Comparison of ENCODE assay signal across 23 cellular contexts in genomic region chr1:41378999-41379740, GRCh38. TPM values are rescaled to one million over a fixed set of nuclear protein-coding genes. Genes with fewer than 3 reads are reported as not detected.
DNase-seq lines count a peak whose midpoint lies in the region; ATAC-seq and TF ChIP-seq lines count a peak whose summit lies in the region.
"Had no signal": no experiment of that assay in that cellular context is flagged by ENCODE, and none has a peak within 500 bp of the region (broad histone marks: within the 10 kb centered on the region; RNA-seq: fewer than 3 reads in every experiment).

No MANE protein-coding gene starts in this region.

- TF ChIP-seq POLR2A in esophagus muscularis mucosa (IDR thresholded peaks at IDR 0.05; ENCODE audit: low read depth): no peak

- H3K9ac ChIP-seq in mesenchymal stem cell (ENCODE audit: low read length): no peak overlapping the region

- no peak overlapping the region for H3K23ac ChIP-seq in mesenchymal stem cell (ENCODE audit: low read length in 2 of 2)

- H3K9me3 Mint-ChIP-seq in type B pancreatic cell: no peaks in the 10 kb centered on the region
- H3K9me3 Mint-ChIP-seq: CD8-positive, alpha-beta memory T cell had no signal

- H3K4me1 ChIP-seq in esophagus muscularis mucosa (peaks cover 17 to 43% (median 36%) of the 10 kb centered on the region in 4 donors), mesenchymal stem cell (ENCODE audit: control insufficient read depth, insufficient read depth, low read depth, low read length) (peaks cover 22% of the 10 kb centered on the region)

- H3K9me3 ChIP-seq in esophagus muscularis mucosa (no peaks in the 10 kb centered on the region), mesenchymal stem cell (ENCODE audit: control insufficient read depth, low read length) (no peaks in the 10 kb centered on the region)
- H3K9me3 ChIP-seq: esophagus squamous epithelium, uterus had no signal

- H3K36me3 ChIP-seq in esophagus muscularis mucosa: peaks cover 0 to 20% (median 4%) of the 10 kb centered on the region in 4 donors
- H3K36me3 ChIP-seq in mesenchymal stem cell (ENCODE audit: control insufficient read depth in 1 of 2, insufficient read depth in 2 of 2, low read depth in 1 of 2, low read length in 2 of 2): peaks cover 0 to 11% of the 10 kb centered on the region in 2 experiments
- H3K36me3 ChIP-seq: uterus had no signal

- H3K27ac ChIP-seq in esophagus muscularis mucosa (replicated peaks in 1 of 4) (peak overlapping the region in 3 of 4 donors; percentile 27 to 98 (median 97)), mesenchymal stem cell (ENCODE audit: low read length, poor library complexity, severe bottlenecking) (no peak overlapping the region)
- H3K27ac ChIP-seq: esophagus squamous epithelium had no signal

- no peak overlapping the region for H3K4me2 ChIP-seq in mesenchymal stem cell (ENCODE audit: low read length, poor library complexity, severe bottlenecking)

- no peak overlapping the region for H3K4ac ChIP-seq in mesenchymal stem cell (ENCODE audit: low read depth in 1 of 2, low read length in 2 of 2)

- no peak overlapping the region for H3K4me3 ChIP-seq in esophagus muscularis mucosa
- H3K4me3 ChIP-seq in mesenchymal stem cell (ENCODE audit: insufficient read depth in 1 of 2, low read depth in 1 of 2, low read length in 2 of 2): no peak overlapping the region
- H3K4me3 ChIP-seq: esophagus squamous epithelium, GM12878, uterus had no signal

- DNase-seq in NCI-H748 (lab: John Stamatoyannopoulos, UW; ENCODE audit: unreplicated experiment) (peak; percentile 70), NCI-H748 treated with DMSO at 0.1 percent for 48 hours (lab: John Stamatoyannopoulos, UW) (no peak), NCI-H2171 treated with DMSO at 0.1 percent for 48 hours (lab: John Stamatoyannopoulos, UW) (peak; percentile 97), esophagus muscularis mucosa (ENCODE audit: extremely low spot score) (no peak), type B pancreatic cell (ENCODE audit: extremely low spot score, unreplicated experiment) (no peak), mesenchymal stem cell (no peak), GF-D8 (lab: John Stamatoyannopoulos, UW) (no peak)
- DNase-seq: CD8-positive, alpha-beta memory T cell; central memory CD4-positive, alpha-beta T cell; esophagus squamous epithelium; GDM1; KBM-7; left colon; midbrain; NCI-H1048; NCI-H526 treated with DMSO at 0.1 percent for 48 hours; stimulated activated naive CD4-positive, alpha-beta T cell treated with Interleukin-2 at 50 U/mL for 16 hours; T-helper 9 cell; uterus had no signal

- H3K4me1 Mint-ChIP-seq in type B pancreatic cell (ENCODE audit: unreplicated experiment): peaks cover 49% of the 10 kb centered on the region

- H3K27me3 ChIP-seq in esophagus muscularis mucosa (peaks cover 0 to 7% (median 0%) of the 10 kb centered on the region in 4 donors), mesenchymal stem cell (ENCODE audit: control insufficient read depth in 1 of 2, insufficient read depth in 1 of 2, low read length in 2 of 2) (peaks cover 20 to 65% of the 10 kb centered on the region in 2 experiments)
- H3K27me3 ChIP-seq: uterus had no signal

- intact Hi-C loops in esophagus muscularis mucosa (cut with DNase I): no loop called here

- peaks cover 36% of the 10 kb centered on the region for H3K27me3 Mint-ChIP-seq in type B pancreatic cell

- H3K79me1 ChIP-seq in mesenchymal stem cell (replicated peaks; ENCODE audit: low read length, poor library complexity, severe bottlenecking): no peaks in the 10 kb centered on the region

- H4K8ac ChIP-seq in mesenchymal stem cell (ENCODE audit: low read length): no peak overlapping the region

- peaks cover 12% of the 10 kb centered on the region for H3K36me3 Mint-ChIP-seq in type B pancreatic cell
- H3K36me3 Mint-ChIP-seq: CD8-positive, alpha-beta memory T cell had no signal

- H2BK15ac ChIP-seq in mesenchymal stem cell (ENCODE audit: low read depth, poor library complexity, severe bottlenecking): no peak overlapping the region

- no peak overlapping the region for H3K4me3 Mint-ChIP-seq in type B pancreatic cell

- WGBS in esophagus muscularis mucosa: 74% methylated on average over 4 of the region's 4 CpGs
- 69% methylated on average over 4 of the region's 4 CpGs for WGBS in mesenchymal stem cell

- TF ChIP-seq EP300 in esophagus muscularis mucosa (IDR thresholded peaks at IDR 0.05): no peak

- no peak overlapping the region for H2AFZ ChIP-seq in mesenchymal stem cell (ENCODE audit: low read depth, low read length)

- H2BK120ac ChIP-seq in mesenchymal stem cell (ENCODE audit: low read depth, low read length): no peak overlapping the region

- H3K27ac Mint-ChIP-seq in type B pancreatic cell: peak overlapping the region; percentile 55

- no peak overlapping the region for H2BK12ac ChIP-seq in mesenchymal stem cell (ENCODE audit: low read length in 2 of 2)

- no peak overlapping the region for H4K91ac ChIP-seq in mesenchymal stem cell (ENCODE audit: low read length)

- TF ChIP-seq CTCF in esophagus muscularis mucosa (IDR thresholded peaks at IDR 0.05) (no peak), type B pancreatic cell (conservative IDR thresholded peaks at IDR 0.05) (no peak)

- ATAC-seq in GM18519 (IDR thresholded peaks at IDR 0.05; ENCODE audit: low FRiP score, unreplicated experiment): no peak
- ATAC-seq: GM12878, left colon, SK-N-SH treated with all-trans-retinoic acid at 6 μM for 48 hours had no signal

- no peak overlapping the region for H2AK5ac ChIP-seq in mesenchymal stem cell (ENCODE audit: low read length, severe bottlenecking)

- no peak overlapping the region for H3K14ac ChIP-seq in mesenchymal stem cell (ENCODE audit: low read length in 2 of 2)

- no peak overlapping the region for H3K18ac ChIP-seq in mesenchymal stem cell (ENCODE audit: low read depth in 1 of 2, low read length in 2 of 2)

- H2BK5ac ChIP-seq in mesenchymal stem cell (ENCODE audit: low read depth, low read length, poor library complexity, severe bottlenecking): no peak overlapping the region

RNA-seq across cellular contexts. Expression of gene FOXO6, which starts 17.9 kb away (rescaled TPM):
- total RNA-seq in esophagus muscularis mucosa: 1 to 10 TPM in 1 of 4 donors, under 1 TPM in 3; 0.33 to 1.3 (median 0.53) TPM
- total RNA-seq in type B pancreatic cell (ENCODE audit: low replicate concordance): 9.9 and 21.1 TPM in 2 replicates
- polyA plus RNA-seq in mesenchymal stem cell (2013, experiment 1 of 2): 0.59 TPM
- 0.71 TPM for polyA plus RNA-seq in mesenchymal stem cell (2013, experiment 2 of 2)
- total RNA-seq: GM12878 had no signal
- polyA plus RNA-seq: AG04450; CD8-positive, alpha-beta memory T cell had no signal

Comparison
In these comparisons a context has a peak if more than half of its experiments do, and no peak if none do; other contexts are left out.
1. DNase-seq: peak in NCI-H748 (single experiment) and NCI-H2171 treated with DMSO at 0.1 percent for 48 hours (single experiment); none in NCI-H748 treated with DMSO at 0.1 percent for 48 hours (single experiment), esophagus muscularis mucosa (single experiment), type B pancreatic cell (single experiment), mesenchymal stem cell (single experiment) and GF-D8 (single experiment).